1 cellular context compared by ENCODE assay signal in the genomic region with DNA sequence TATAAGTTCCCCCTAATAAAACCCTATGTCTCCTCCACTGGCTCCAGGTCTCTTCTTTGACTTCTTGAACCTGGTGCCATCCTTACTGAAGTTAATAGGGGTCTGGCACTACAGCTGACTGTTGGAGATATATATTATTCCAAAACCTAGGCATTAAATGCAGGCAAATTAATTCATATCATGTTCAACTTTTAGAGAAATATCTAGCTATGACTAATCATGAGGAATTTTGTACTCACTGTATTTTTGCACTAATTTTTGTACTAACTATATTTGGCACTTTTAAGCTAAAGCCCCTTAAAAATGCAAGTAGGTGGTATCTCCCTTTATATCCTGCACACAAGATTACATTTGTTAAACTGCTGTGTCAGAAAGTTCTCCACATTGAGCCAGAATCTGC.
TF ChIP-seq lines count a peak whose summit lies in the region.

No MANE protein-coding gene starts in this region.

TF ChIP-seq in H1, 55 proteins besides CTCF, POLR2A, EP300 and RAD21:
- no peak for TF ChIP-seq SAP30 (IDR thresholded peaks at IDR 0.05; ENCODE audit: insufficient read depth, insufficient replicate concordance, low read length)
TF ChIP-seq in H1: peak in this region for 0.
